Comparison of ENCODE assay signal across 24 cellular contexts in the genomic region with DNA sequence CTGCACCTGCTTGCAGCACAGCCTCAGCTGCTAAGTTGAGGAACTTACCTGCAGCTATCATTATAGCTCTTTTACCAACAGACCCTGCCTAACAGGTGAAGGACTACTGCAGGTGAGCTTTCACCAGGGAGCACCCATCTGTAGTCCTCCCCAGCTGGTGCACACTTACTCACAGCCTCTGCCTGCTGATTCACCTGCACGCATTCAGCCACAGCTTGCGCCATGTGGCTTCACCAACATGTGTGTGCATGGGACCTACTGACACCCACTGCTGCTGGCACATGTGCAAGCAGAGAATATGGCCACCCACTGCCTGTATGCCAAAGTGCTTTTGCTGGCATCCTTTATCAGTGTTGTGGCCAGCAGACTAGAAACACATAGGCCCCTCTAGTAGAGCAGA.
"Had no signal": no experiment of that assay in that cellular context is flagged by ENCODE, and none has a peak within 500 bp of the region (broad histone marks: within the 10 kb centered on the region; RNA-seq: fewer than 3 reads in every experiment).

No MANE protein-coding gene starts in this region.

- H3K4me1 ChIP-seq: colonic mucosa, esophagus muscularis mucosa, esophagus squamous epithelium, foreskin keratinocyte, gastrocnemius medialis, gastroesophageal sphincter, heart left ventricle, heart right ventricle had no signal

- H3K36me3 ChIP-seq: colonic mucosa, esophagus muscularis mucosa, esophagus squamous epithelium, gastrocnemius medialis, gastroesophageal sphincter, heart left ventricle, heart right ventricle had no signal

- H3K4me3 ChIP-seq: colonic mucosa, coronary artery, dorsolateral prefrontal cortex, esophagus muscularis mucosa, esophagus squamous epithelium, gastrocnemius medialis, gastroesophageal sphincter, heart left ventricle, heart right ventricle had no signal

- H3K27ac ChIP-seq: colonic mucosa, coronary artery, dorsolateral prefrontal cortex, epithelial cell of prostate, esophagus muscularis mucosa, esophagus squamous epithelium, foreskin keratinocyte, gastrocnemius medialis, gastroesophageal sphincter, heart left ventricle, heart right ventricle had no signal

- ATAC-seq: effector memory CD8-positive, alpha-beta T cell; esophagus mucosa; foreskin keratinocyte; gastrocnemius medialis; gastroesophageal sphincter; heart left ventricle; heart right ventricle had no signal

- DNase-seq: colonic mucosa; cortex of kidney; dermis blood vessel endothelial cell; dorsolateral prefrontal cortex; effector CD4-positive, alpha-beta T cell; effector CD8-positive, alpha-beta T cell; effector memory CD4-positive, alpha-beta T cell; effector memory CD8-positive, alpha-beta T cell; endodermal cell; erythroblast; esophagus squamous epithelium; foreskin fibroblast; foreskin keratinocyte; foreskin melanocyte; gastrocnemius medialis; glutamatergic neuron; head of caudate nucleus; heart left ventricle; heart right ventricle had no signal

- H3K9me3 ChIP-seq: colonic mucosa, esophagus muscularis mucosa, esophagus squamous epithelium, gastrocnemius medialis, gastroesophageal sphincter, heart left ventricle, heart right ventricle had no signal

- H3K27me3 ChIP-seq: colonic mucosa, esophagus muscularis mucosa, esophagus squamous epithelium, foreskin keratinocyte, gastrocnemius medialis, gastroesophageal sphincter, heart left ventricle had no signal
